8 cellular contexts compared by ENCODE assay signal in genomic region chr5:149564542-149565140, GRCh38. TPM values are rescaled to one million over a fixed set of nuclear protein-coding genes. Genes with fewer than 3 reads are reported as not detected.
DNase-seq lines count a peak whose midpoint lies in the region; ATAC-seq and TF ChIP-seq lines count a peak whose summit lies in the region.
"Not testable (repeated sequence)": the region's sequence is repeated elsewhere in the genome, so short reads cannot be mapped to it uniquely, and the experiment has no call there.

No MANE protein-coding gene starts in this region.

- H3K36me3 ChIP-seq in Loucy (ENCODE audit: insufficient read depth, low read length); adrenal gland (replicated peaks in 1 of 2): not testable (repeated sequence)

- TF ChIP-seq CTCF in Loucy (conservative IDR thresholded peaks at IDR 0.05; ENCODE audit: low read length) (peak; percentile 73), adrenal gland (IDR thresholded peaks at IDR 0.05) (peak; percentile 39 to 87 (median 82))
- TF ChIP-seq CTCF in omental fat pad (IDR thresholded peaks at IDR 0.05) = not testable (repeated sequence)

- H4K20me1 ChIP-seq in Loucy (ENCODE audit: insufficient read depth, low read length, poor library complexity, severe bottlenecking) = not testable (repeated sequence)

- not testable (repeated sequence) for H3K9me2 ChIP-seq in Loucy (replicated peaks; ENCODE audit: low read depth, low read length)

- H3K79me2 ChIP-seq in Loucy (ENCODE audit: insufficient read depth, low read length) = not testable (repeated sequence)

- H2AFZ ChIP-seq in Loucy (ENCODE audit: low read length) = not testable (repeated sequence)

- H3K4me2 ChIP-seq in Loucy (ENCODE audit: low read depth, low read length, poor library complexity, severe bottlenecking) = not testable (repeated sequence)

- 42 to 51% (median 50%) methylated on average over 12 to 15 of the region's 15 CpGs for WGBS in adrenal gland, 4 donors

- TF ChIP-seq POLR2A in adrenal gland (IDR thresholded peaks at IDR 0.05) = not testable (repeated sequence)

- not testable (repeated sequence) for H3K9me3 ChIP-seq in Loucy (ENCODE audit: insufficient read depth, low read depth, low read length); adrenal gland (replicated peaks in 1 of 3)

- DNase-seq in AG08395 (ENCODE audit: low spot score) = peak; percentile 84
- DNase-seq in OCI-M1 (lab: John Stamatoyannopoulos, UW) = peak; percentile 86
- DNase-seq in adrenal gland = peak in 2 of 7 donors; percentile 15 to 23
- peak; percentile 88 for DNase-seq in glomerular visceral epithelial cell (ENCODE audit: extremely low spot score)
- not testable (repeated sequence) for DNase-seq in omental fat pad (ENCODE audit: low spot score)

- not testable (repeated sequence) for H3K9ac ChIP-seq in Loucy (ENCODE audit: low read depth, low read length, poor library complexity, severe bottlenecking)

- not testable (repeated sequence) for H3K27me3 ChIP-seq in Loucy (ENCODE audit: insufficient read depth, low read length, poor library complexity, severe bottlenecking); adrenal gland

- H3K4me1 ChIP-seq in Loucy (ENCODE audit: insufficient read depth, low read length, poor library complexity, severe bottlenecking) = peaks cover 10% of the 10 kb centered on the region
- H3K4me1 ChIP-seq in adrenal gland (replicated peaks in 1 of 2) = peaks cover 14 to 31% of the 10 kb centered on the region in 2 donors

- not testable (repeated sequence) for H3F3A ChIP-seq in Loucy (ENCODE audit: low read depth)

- intact Hi-C loops in adrenal gland (cut with DNase I) = loop anchor here in 1 of 2 donors (5.0 to 10.0 kb wide), 3 partner anchors 122 to 430 kb away; no protein-coding TSS in a partner anchor

- peak; percentile 77 for ATAC-seq in GM18508 (IDR thresholded peaks at IDR 0.05; ENCODE audit: insufficient read depth, unreplicated experiment)
- ATAC-seq in HG02642 (IDR thresholded peaks at IDR 0.05; ENCODE audit: poor library complexity, unreplicated experiment) = peak; percentile 92
- peak; percentile 59 for ATAC-seq in omental fat pad (ENCODE audit: low FRiP score)

- not testable (repeated sequence) for H3K4me3 ChIP-seq in Loucy (ENCODE audit: low read length, poor library complexity, severe bottlenecking)
- H3K4me3 ChIP-seq in adrenal gland = peak overlapping the region in 1 of 4 donors; percentile 17

- H3K27ac ChIP-seq in adrenal gland = not testable (repeated sequence)

RNA-seq across cellular contexts. Expression of gene CSNK1A1, which starts 13.4 kb away (rescaled TPM):
- total RNA-seq in adrenal gland (100 to 1,000 TPM; 165 to 301 (median 225) TPM), omental fat pad (100 to 1,000 TPM; 181 to 292 (median 209) TPM)
- 100 to 1,000 TPM in 1 of 3 donors, 10 to 100 TPM in 2; 51.0 to 234 (median 64.4) TPM for polyA plus RNA-seq in adrenal gland

RNA-seq across cellular contexts. Expression of gene ARHGEF37, which starts 16.7 kb away (rescaled TPM):
- total RNA-seq in adrenal gland (1 to 10 TPM; 1.8 to 8.4 (median 4.5) TPM), omental fat pad (1 to 10 TPM; 3.1 to 8.5 (median 4.6) TPM)
- polyA plus RNA-seq in adrenal gland = 1 to 10 TPM; 1.8 to 4.3 (median 2.3) TPM
